In genomic region chr22:31637938-31638618, GRCh38 we compare ENCODE assay signal across 8 cellular contexts. TPM values are rescaled to one million over a fixed set of nuclear protein-coding genes. Genes with fewer than 3 reads are reported as not detected.
DNase-seq lines count a peak whose midpoint lies in the region; ATAC-seq and TF ChIP-seq lines count a peak whose summit lies in the region.

No MANE protein-coding gene starts in this region.

- no peak for TF ChIP-seq CTCF in fibroblast of mammary gland (conservative IDR thresholded peaks at IDR 0.05; ENCODE audit: control insufficient read depth, insufficient read depth, low read depth, low read length)

- H3K27me3 ChIP-seq in skeletal muscle tissue (ENCODE audit: control insufficient read depth in 3 of 3, insufficient read depth in 3 of 3, low read length in 3 of 3) = no peaks in the 10 kb centered on the region

- H3K36me3 ChIP-seq in skeletal muscle tissue (ENCODE audit: control insufficient read depth in 3 of 3, insufficient read depth in 3 of 3, low read length in 3 of 3) = peaks cover 0 to 1% (median 1%) of the 10 kb centered on the region in 3 donors

- H3K4me3 ChIP-seq in fibroblast of mammary gland (ENCODE audit: control insufficient read depth, low read depth, low read length) = no peak overlapping the region
- H3K4me3 ChIP-seq in skeletal muscle tissue (ENCODE audit: low read length in 3 of 3) = peak overlapping the region in 1 of 3 donors; percentile 13

- H3K9me3 ChIP-seq in skeletal muscle tissue (ENCODE audit: control insufficient read depth in 3 of 3, low read length in 3 of 3) = no peaks in the 10 kb centered on the region

- DNase-seq in ELR (ENCODE audit: low read depth) = peak; percentile 41
- peak; percentile 93 for DNase-seq in SIG-M5 treated with dmso at 0.1 percent for 504 hours (lab: John Stamatoyannopoulos, UW; ENCODE audit: unreplicated experiment)
- peak; percentile 51 for DNase-seq in fibroblast of mammary gland (ENCODE audit: low read depth)
- DNase-seq in NCI-H345 (lab: John Stamatoyannopoulos, UW) = no peak
- no peak for DNase-seq in NK-92 treated with Interleukin-12 subunit alpha and Interleukin-12 subunit beta, amount 100 ng/mL, for 24 hours (lab: John Stamatoyannopoulos, UW)

- H3K9ac ChIP-seq in skeletal muscle tissue (ENCODE audit: low read depth in 1 of 3, low read length in 3 of 3) = peak overlapping the region; percentile 23 to 57 (median 47)

- peaks cover 0 to 28% (median 22%) of the 10 kb centered on the region in 3 donors for H3K4me1 ChIP-seq in skeletal muscle tissue (ENCODE audit: control insufficient read depth in 3 of 3, insufficient read depth in 3 of 3, low read length in 3 of 3)

- peak; percentile 49 for ATAC-seq in GM21786 (IDR thresholded peaks at IDR 0.05; ENCODE audit: unreplicated experiment)
- ATAC-seq in HG03571 (IDR thresholded peaks at IDR 0.05; ENCODE audit: unreplicated experiment) = no peak

- H3K27ac ChIP-seq in skeletal muscle tissue (ENCODE audit: low read depth, low read length) = peak overlapping the region; percentile 60

RNA-seq across cellular contexts. Expression of gene PISD, which starts 23.9 kb away (rescaled TPM):
- total RNA-seq in skeletal muscle tissue = 11.0 TPM

Comparison
In these comparisons a context has a peak if more than half of its experiments do, and no peak if none do; other contexts are left out.
1. DNase-seq: peak in ELR (single experiment), SIG-M5 treated with dmso at 0.1 percent for 504 hours (single experiment) and fibroblast of mammary gland (single experiment); none in NCI-H345 (single experiment) and NK-92 treated with Interleukin-12 subunit alpha and Interleukin-12 subunit beta, amount 100 ng/mL, for 24 hours (single experiment).